1 cellular context compared by ENCODE assay signal in genomic region chr3:48661501-48662139, GRCh38.
TF ChIP-seq lines count a peak whose summit lies in the region.

No MANE protein-coding gene starts in this region.

TF ChIP-seq in K562, 482 proteins besides CTCF, POLR2A, EP300 and RAD21 (continued from another document and continues in another):
- TF ChIP-seq HMG20A (CRISPR knock-in tag; conservative IDR thresholded peaks at IDR 0.05) (no peak), ARHGAP35 (IDR thresholded peaks at IDR 0.05; ENCODE audit: partially characterized antibody) (no peak), LARP7 (IDR thresholded peaks at IDR 0.05) (no peak), MGA (IDR thresholded peaks at IDR 0.05) (no peak), CEBPG (CRISPR knock-in tag; IDR thresholded peaks at IDR 0.05) (peak; percentile 65; the same call in 1 of the 2 replicates), CEBPG (tag; conservative IDR thresholded peaks at IDR 0.05 in 1 of 2, IDR thresholded peaks at IDR 0.05 in 1 of 2) (no peak), U2AF2 (optimal IDR thresholded peaks at IDR 0.05; ENCODE audit: low read depth, low read length) (no peak), MTA3 (IDR thresholded peaks at IDR 0.05; ENCODE audit: borderline replicate concordance) (no peak), KLF10 (CRISPR knock-in tag; IDR thresholded peaks at IDR 0.05) (no peak), ZNF197 (CRISPR knock-in tag; IDR thresholded peaks at IDR 0.05; ENCODE audit: low read depth) (peak; percentile 93), FIP1L1 (IDR thresholded peaks at IDR 0.05; ENCODE audit: low read depth, low read length, poor library complexity, severe bottlenecking) (peak; percentile 14), MCM3 (IDR thresholded peaks at IDR 0.05) (no peak), ZNF695 (CRISPR knock-in tag; IDR thresholded peaks at IDR 0.05) (no peak), U2AF1 (optimal IDR thresholded peaks at IDR 0.05; ENCODE audit: low read depth, low read length) (no peak), ARID3B (CRISPR knock-in tag; IDR thresholded peaks at IDR 0.05; ENCODE audit: borderline replicate concordance) (no peak), CHD1 (IDR thresholded peaks at IDR 0.05; ENCODE audit: low read length) (no peak), ZNF511 (CRISPR knock-in tag; IDR thresholded peaks at IDR 0.05) (peak; percentile 100), HDAC8 (tag; IDR thresholded peaks at IDR 0.05) (no peak), ZKSCAN1 (IDR thresholded peaks at IDR 0.05; ENCODE audit: low read depth, low read length) (no peak; the same call in 1 of the 2 replicates), FOXK2 (conservative IDR thresholded peaks at IDR 0.05 in 1 of 2, IDR thresholded peaks at IDR 0.05 in 1 of 2; ENCODE audit: low read depth in 2 of 2) (no peak), E2F6 (IDR thresholded peaks at IDR 0.05; ENCODE audit: borderline replicate concordance in 1 of 2, extremely low read depth in 1 of 2, insufficient read depth in 1 of 2, insufficient read length in 1 of 2, low read depth in 1 of 2, low read length in 1 of 2, poor library complexity in 1 of 2, severe bottlenecking in 1 of 2) (peak in 1 of 2 experiments; percentile 36), ZNF318 (IDR thresholded peaks at IDR 0.05; ENCODE audit: borderline replicate concordance in 1 of 2, low read depth in 1 of 2) (no peak), GATA2 (CRISPR knock-in tag; IDR thresholded peaks at IDR 0.05) (no peak), ELF4 (CRISPR knock-in tag; IDR thresholded peaks at IDR 0.05) (no peak), MNT (conservative IDR thresholded peaks at IDR 0.05) (peak; percentile 89 to 96), EWSR1 (IDR thresholded peaks at IDR 0.05; ENCODE audit: borderline replicate concordance, low read depth, partially characterized antibody) (no peak), CREB3 (tag; conservative IDR thresholded peaks at IDR 0.05; ENCODE audit: low read depth) (peak; percentile 66; the same call in 1 of the 2 replicates), ZNF3 (CRISPR knock-in tag; IDR thresholded peaks at IDR 0.05) (no peak), PRMT5 (CRISPR knock-in tag; IDR thresholded peaks at IDR 0.05) (peak; percentile 99), PRPF4 (IDR thresholded peaks at IDR 0.05; ENCODE audit: insufficient read depth, low read depth, low read length, poor library complexity, severe bottlenecking) (no peak)
